Comparison of ENCODE assay signal across 20 cellular contexts in genomic region chr6:139728879-139729278, GRCh38.
"Had no signal": no experiment of that assay in that cellular context is flagged by ENCODE, and none has a peak within 500 bp of the region (broad histone marks: within the 10 kb centered on the region; RNA-seq: fewer than 3 reads in every experiment).

No MANE protein-coding gene starts in this region.

- DNase-seq: activated B cell treated with CpG ODN at 0.5 μM for 24 hours; activated CD4-positive, alpha-beta T cell treated with anti-CD3 and anti-CD28 coated beads, Interleukin-2, amount 10 ng/mL, durations not matched to agents 24 days and 14 days; activated CD8-positive, alpha-beta memory T cell treated with anti-CD3 and anti-CD28 coated beads, Interleukin-2, amount 50 U/mL, for 48 hours; activated CD8-positive, alpha-beta T cell treated with anti-CD3 and anti-CD28 coated beads, Interleukin-2, amount 10 ng/mL, durations not matched to agents 7 days and 5 days; activated gamma-delta T cell treated with Interleukin-2 at 50 U/mL for 16 hours; activated naive CD8-positive, alpha-beta T cell treated with anti-CD3 and anti-CD28 coated beads, Interleukin-2, amount 10 ng/mL, durations not matched to agents 7 days and 5 days; cortex of kidney; effector CD8-positive, alpha-beta T cell; islet precursor cell; left lung; mucosa of descending colon; naive thymus-derived CD8-positive, alpha-beta T cell; posterior cingulate gyrus; spleen; stimulated activated CD4-positive, alpha-beta T cell treated with anti-CD3 and anti-CD28 coated beads, Interleukin-1b, Interleukin-23, amount 100 ng/mL, for 48 hours; SW 1271; tibial artery had no signal

- ATAC-seq: activated CD8-positive, alpha-beta T cell treated with anti-CD3 and anti-CD28 coated beads, Interleukin-2, amount 10 ng/mL, durations not matched to agents 7 days and 5 days; left lung; mucosa of descending colon; naive thymus-derived CD8-positive, alpha-beta T cell had no signal

- H3K9me3 ChIP-seq: left lung, mucosa of descending colon, right atrium auricular region, spleen, tibial artery had no signal

- H3K4me1 ChIP-seq: left lung, spleen had no signal

- H3K4me1 Mint-ChIP-seq: activated B cell treated with CpG ODN at 0.5 μM for 24 hours; activated CD4-positive, alpha-beta T cell treated with anti-CD3 and anti-CD28 coated beads, Interleukin-2, amount 10 ng/mL, durations not matched to agents 24 days and 14 days; activated naive CD8-positive, alpha-beta T cell treated with anti-CD3 and anti-CD28 coated beads, Interleukin-2, amount 10 ng/mL, durations not matched to agents 7 days and 5 days; brain; naive thymus-derived CD8-positive, alpha-beta T cell had no signal

- H3K27me3 ChIP-seq: left lung, right atrium auricular region, spleen, tibial artery had no signal

- H3K27ac Mint-ChIP-seq: activated B cell treated with CpG ODN at 0.5 μM for 24 hours; activated CD4-positive, alpha-beta T cell treated with anti-CD3 and anti-CD28 coated beads, Interleukin-2, amount 10 ng/mL, durations not matched to agents 24 days and 14 days; activated CD8-positive, alpha-beta T cell treated with anti-CD3 and anti-CD28 coated beads, Interleukin-2, amount 10 ng/mL, durations not matched to agents 7 days and 5 days; activated naive CD8-positive, alpha-beta T cell treated with anti-CD3 and anti-CD28 coated beads, Interleukin-2, amount 10 ng/mL, durations not matched to agents 7 days and 5 days; naive thymus-derived CD8-positive, alpha-beta T cell had no signal

- H3K36me3 ChIP-seq: left lung, right atrium auricular region, spleen, tibial artery had no signal

- H3K4me3 Mint-ChIP-seq: activated B cell treated with CpG ODN at 0.5 μM for 24 hours; activated CD4-positive, alpha-beta T cell treated with anti-CD3 and anti-CD28 coated beads, Interleukin-2, amount 10 ng/mL, durations not matched to agents 24 days and 14 days; activated CD8-positive, alpha-beta T cell treated with anti-CD3 and anti-CD28 coated beads, Interleukin-2, amount 10 ng/mL, durations not matched to agents 7 days and 5 days; activated naive CD8-positive, alpha-beta T cell treated with anti-CD3 and anti-CD28 coated beads, Interleukin-2, amount 10 ng/mL, durations not matched to agents 7 days and 5 days; brain; naive thymus-derived CD8-positive, alpha-beta T cell had no signal

- H3K27me3 Mint-ChIP-seq: activated naive CD8-positive, alpha-beta T cell treated with anti-CD3 and anti-CD28 coated beads, Interleukin-2, amount 10 ng/mL, durations not matched to agents 7 days and 5 days; brain had no signal

- H3K27ac ChIP-seq: epithelial cell of prostate, left lung, spleen had no signal

- H3K4me3 ChIP-seq: left lung, mucosa of descending colon, right atrium auricular region, spleen, tibial artery had no signal

- H3K36me3 Mint-ChIP-seq: activated naive CD8-positive, alpha-beta T cell treated with anti-CD3 and anti-CD28 coated beads, Interleukin-2, amount 10 ng/mL, durations not matched to agents 7 days and 5 days; brain; naive thymus-derived CD8-positive, alpha-beta T cell had no signal

- H3K9me3 Mint-ChIP-seq: activated B cell treated with CpG ODN at 0.5 μM for 24 hours; activated CD4-positive, alpha-beta T cell treated with anti-CD3 and anti-CD28 coated beads, Interleukin-2, amount 10 ng/mL, durations not matched to agents 24 days and 14 days had no signal
